Comparison of ENCODE assay signal across 12 cellular contexts in the genomic region with DNA sequence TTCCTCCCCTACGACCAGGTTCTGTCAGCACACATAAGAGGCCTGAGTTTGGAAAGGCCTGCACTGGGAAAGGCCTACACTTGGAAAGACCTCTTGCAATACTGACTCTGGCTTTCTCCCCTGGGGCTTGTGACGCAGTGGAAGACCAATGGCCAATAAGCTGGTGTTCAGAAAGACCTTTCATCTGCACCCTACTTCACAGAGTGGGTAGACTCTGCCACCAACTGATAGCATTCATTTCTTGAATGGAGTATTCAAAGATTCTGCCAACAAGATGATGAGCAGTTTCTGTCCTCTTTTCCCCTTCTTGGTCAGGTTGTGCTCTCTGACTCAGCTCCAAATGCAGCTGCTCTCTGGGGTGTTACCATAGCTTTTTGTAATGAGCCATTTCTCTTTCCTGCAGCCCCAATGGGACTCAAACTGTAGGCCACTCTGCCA. TPM values are rescaled to one million over a fixed set of nuclear protein-coding genes. Genes with fewer than 3 reads are reported as not detected.
A peak's percentile ranks its signal among the peaks of the same experiment; 100 is the strongest.
DNase-seq lines count a peak whose midpoint lies in the region; ATAC-seq and TF ChIP-seq lines count a peak whose summit lies in the region.
"Had no signal": no experiment of that assay in that cellular context is flagged by ENCODE, and none has a peak within 500 bp of the region (broad histone marks: within the 10 kb centered on the region; RNA-seq: fewer than 3 reads in every experiment).

No MANE protein-coding gene starts in this region.

- H3K36me3 Mint-ChIP-seq in neural progenitor cell = no peaks in the 10 kb centered on the region

- TF ChIP-seq CTCF in fibroblast of the aortic adventitia (IDR thresholded peaks at IDR 0.05; ENCODE audit: insufficient read depth, low read length) (no peak), neural progenitor cell (IDR thresholded peaks at IDR 0.05) (no peak)

- DNase-seq in AG08396 (ENCODE audit: low spot score) = peak; percentile 21
- peak; percentile 38 for DNase-seq in M059J (ENCODE audit: low read depth)
- peak; percentile 19 for DNase-seq in fibroblast of the aortic adventitia (ENCODE audit: low read depth)
- no peak for DNase-seq in neural progenitor cell (ENCODE audit: low spot score)
- no peak for DNase-seq in HT-29 (ENCODE audit: low spot score)
- no peak for DNase-seq in NK-92 treated with Interleukin-12 subunit alpha and Interleukin-12 subunit beta, amount 100 ng/mL, for 24 hours (lab: John Stamatoyannopoulos, UW)
- DNase-seq: activated CD4-positive, alpha-beta T cell treated with anti-CD3 and anti-CD28 coated beads, Interleukin-2, amount 10 ng/mL, durations not matched to agents 7 days and 5 days; NCI-H226; SJCRH30; stomach had no signal

- H3K36me3 ChIP-seq in neural progenitor cell = no peaks in the 10 kb centered on the region
- H3K36me3 ChIP-seq: SJCRH30, stomach had no signal

- no peaks in the 10 kb centered on the region for H3K27me3 ChIP-seq in neural progenitor cell
- H3K27me3 ChIP-seq: SJCRH30, stomach had no signal

- no peak overlapping the region for H3K4me3 Mint-ChIP-seq in neural progenitor cell
- H3K4me3 Mint-ChIP-seq: activated CD4-positive, alpha-beta T cell treated with anti-CD3 and anti-CD28 coated beads, Interleukin-2, amount 10 ng/mL, durations not matched to agents 7 days and 5 days had no signal

- H3K4me1 Mint-ChIP-seq in neural progenitor cell = peaks cover 24% of the 10 kb centered on the region

- H4K20me1 ChIP-seq in neural progenitor cell (ENCODE audit: low read depth) = no peaks in the 10 kb centered on the region

- H3K4me3 ChIP-seq in fibroblast of the aortic adventitia (ENCODE audit: low read depth, low read length) (no peak overlapping the region), neural progenitor cell (no peak overlapping the region)
- H3K4me3 ChIP-seq: SJCRH30, stomach had no signal

- H3K9me3 ChIP-seq in neural progenitor cell (ENCODE audit: low read depth) = no peaks in the 10 kb centered on the region
- H3K9me3 ChIP-seq: SJCRH30, stomach had no signal

- H3K27me3 Mint-ChIP-seq in neural progenitor cell (ENCODE audit: insufficient read depth, low read depth) = peaks cover 2% of the 10 kb centered on the region
- H3K27me3 Mint-ChIP-seq: activated CD4-positive, alpha-beta T cell treated with anti-CD3 and anti-CD28 coated beads, Interleukin-2, amount 10 ng/mL, durations not matched to agents 7 days and 5 days had no signal

- H3F3A ChIP-seq in neural progenitor cell (ENCODE audit: low read depth) = no peaks in the 10 kb centered on the region

- H3K9me3 Mint-ChIP-seq in neural progenitor cell = no peaks in the 10 kb centered on the region

- no peak overlapping the region for H3K27ac ChIP-seq in neural progenitor cell
- H3K27ac ChIP-seq: SJCRH30, stomach had no signal

- no peak overlapping the region for H3K9ac ChIP-seq in neural progenitor cell

- peak; percentile 33 for ATAC-seq in GM18870 (IDR thresholded peaks at IDR 0.05; ENCODE audit: unreplicated experiment)
- ATAC-seq in GM18909 (IDR thresholded peaks at IDR 0.05; ENCODE audit: poor library complexity, unreplicated experiment) = no peak

- no peak overlapping the region for H3K4me2 ChIP-seq in neural progenitor cell

- no peaks in the 10 kb centered on the region for H3K79me2 ChIP-seq in neural progenitor cell (ENCODE audit: low read depth)

- H3K4me1 ChIP-seq in neural progenitor cell = peaks cover 11% of the 10 kb centered on the region

- H3K27ac Mint-ChIP-seq in neural progenitor cell = no peak overlapping the region

- H2AFZ ChIP-seq in neural progenitor cell (replicated peaks) = no peak overlapping the region

RNA-seq across cellular contexts. Expression of gene TIPARP, which starts 48.8 kb away (rescaled TPM):
- total RNA-seq in M059J (2014; rRNA removed; shearing (Covaris generic)) = 89.0 and 110 TPM in 2 replicates
- total RNA-seq in fibroblast of the aortic adventitia (ENCODE audit: low replicate concordance) (26.1 and 67.1 TPM in 2 replicates), neural progenitor cell (ENCODE audit: low replicate concordance) (9.3 and 13.5 TPM in 2 replicates)
- 66.6 and 70.7 TPM in 2 replicates for total RNA-seq in HT-29 (2014; rRNA removed; shearing (Covaris generic))

Comparison
In these comparisons a context has a peak if more than half of its experiments do, and no peak if none do; other contexts are left out.
1. DNase-seq: peak in AG08396 (single experiment), M059J (single experiment) and fibroblast of the aortic adventitia (single experiment); none in neural progenitor cell (single experiment), HT-29 (single experiment) and NK-92 treated with Interleukin-12 subunit alpha and Interleukin-12 subunit beta, amount 100 ng/mL, for 24 hours (single experiment).